ENCODE assay signal across 2 cellular contexts in the genomic region with DNA sequence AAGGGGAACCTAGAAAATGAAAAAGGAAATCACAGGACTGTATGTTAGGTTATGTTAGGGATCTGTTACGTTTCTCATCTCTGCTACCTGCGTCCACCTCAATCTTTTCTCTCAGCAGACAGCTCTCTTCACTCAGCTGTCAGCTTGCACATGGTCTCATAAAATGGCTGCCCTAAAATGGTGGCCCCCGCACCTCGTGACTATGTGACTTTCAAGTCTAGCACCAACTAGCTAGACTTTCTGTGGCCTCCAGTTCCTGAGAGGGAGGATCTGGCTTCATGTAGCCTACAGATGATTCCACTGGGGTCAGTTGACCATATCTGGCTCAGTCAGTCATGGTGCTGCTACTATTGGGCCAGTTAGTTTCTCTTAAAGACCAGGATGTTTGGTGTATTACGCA.
A peak's percentile ranks its signal among the peaks of the same experiment; 100 is the strongest.
TF ChIP-seq lines count a peak whose summit lies in the region.

No MANE protein-coding gene starts in this region.

TF ChIP-seq in GM23338, 12 proteins besides CTCF, POLR2A, EP300 and RAD21 (continues in another document):
- TF ChIP-seq ZNF114 (CRISPR knock-in tag; IDR thresholded peaks at IDR 0.05) (no peak), CREB1 (CRISPR knock-in tag; IDR thresholded peaks at IDR 0.05; ENCODE audit: low read depth) (no peak), JUNB (IDR thresholded peaks at IDR 0.05; ENCODE audit: unreplicated experiment) (no peak), STAT1 (IDR thresholded peaks at IDR 0.05; ENCODE audit: unreplicated experiment) (no peak), EZH2 (IDR thresholded peaks at IDR 0.05; ENCODE audit: low read depth, unreplicated experiment) (no peak), ZNF331 (CRISPR knock-in tag; IDR thresholded peaks at IDR 0.05; ENCODE audit: low read depth) (no peak), NANOG (IDR thresholded peaks at IDR 0.05; ENCODE audit: borderline replicate concordance) (no peak)
- TF ChIP-seq, protein P1, sequence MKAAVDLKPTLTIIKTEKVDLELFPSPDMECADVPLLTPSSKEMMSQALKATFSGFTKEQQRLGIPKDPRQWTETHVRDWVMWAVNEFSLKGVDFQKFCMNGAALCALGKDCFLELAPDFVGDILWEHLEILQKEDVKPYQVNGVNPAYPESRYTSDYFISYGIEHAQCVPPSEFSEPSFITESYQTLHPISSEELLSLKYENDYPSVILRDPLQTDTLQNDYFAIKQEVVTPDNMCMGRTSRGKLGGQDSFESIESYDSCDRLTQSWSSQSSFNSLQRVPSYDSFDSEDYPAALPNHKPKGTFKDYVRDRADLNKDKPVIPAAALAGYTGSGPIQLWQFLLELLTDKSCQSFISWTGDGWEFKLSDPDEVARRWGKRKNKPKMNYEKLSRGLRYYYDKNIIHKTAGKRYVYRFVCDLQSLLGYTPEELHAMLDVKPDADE (IDR thresholded peaks at IDR 0.05) = no peak
- TF ChIP-seq, protein P2, sequence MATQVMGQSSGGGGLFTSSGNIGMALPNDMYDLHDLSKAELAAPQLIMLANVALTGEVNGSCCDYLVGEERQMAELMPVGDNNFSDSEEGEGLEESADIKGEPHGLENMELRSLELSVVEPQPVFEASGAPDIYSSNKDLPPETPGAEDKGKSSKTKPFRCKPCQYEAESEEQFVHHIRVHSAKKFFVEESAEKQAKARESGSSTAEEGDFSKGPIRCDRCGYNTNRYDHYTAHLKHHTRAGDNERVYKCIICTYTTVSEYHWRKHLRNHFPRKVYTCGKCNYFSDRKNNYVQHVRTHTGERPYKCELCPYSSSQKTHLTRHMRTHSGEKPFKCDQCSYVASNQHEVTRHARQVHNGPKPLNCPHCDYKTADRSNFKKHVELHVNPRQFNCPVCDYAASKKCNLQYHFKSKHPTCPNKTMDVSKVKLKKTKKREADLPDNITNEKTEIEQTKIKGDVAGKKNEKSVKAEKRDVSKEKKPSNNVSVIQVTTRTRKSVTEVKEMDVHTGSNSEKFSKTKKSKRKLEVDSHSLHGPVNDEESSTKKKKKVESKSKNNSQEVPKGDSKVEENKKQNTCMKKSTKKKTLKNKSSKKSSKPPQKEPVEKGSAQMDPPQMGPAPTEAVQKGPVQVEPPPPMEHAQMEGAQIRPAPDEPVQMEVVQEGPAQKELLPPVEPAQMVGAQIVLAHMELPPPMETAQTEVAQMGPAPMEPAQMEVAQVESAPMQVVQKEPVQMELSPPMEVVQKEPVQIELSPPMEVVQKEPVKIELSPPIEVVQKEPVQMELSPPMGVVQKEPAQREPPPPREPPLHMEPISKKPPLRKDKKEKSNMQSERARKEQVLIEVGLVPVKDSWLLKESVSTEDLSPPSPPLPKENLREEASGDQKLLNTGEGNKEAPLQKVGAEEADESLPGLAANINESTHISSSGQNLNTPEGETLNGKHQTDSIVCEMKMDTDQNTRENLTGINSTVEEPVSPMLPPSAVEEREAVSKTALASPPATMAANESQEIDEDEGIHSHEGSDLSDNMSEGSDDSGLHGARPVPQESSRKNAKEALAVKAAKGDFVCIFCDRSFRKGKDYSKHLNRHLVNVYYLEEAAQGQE (IDR thresholded peaks at IDR 0.05; ENCODE audit: unreplicated experiment) = no peak
- TF ChIP-seq, protein P3, sequence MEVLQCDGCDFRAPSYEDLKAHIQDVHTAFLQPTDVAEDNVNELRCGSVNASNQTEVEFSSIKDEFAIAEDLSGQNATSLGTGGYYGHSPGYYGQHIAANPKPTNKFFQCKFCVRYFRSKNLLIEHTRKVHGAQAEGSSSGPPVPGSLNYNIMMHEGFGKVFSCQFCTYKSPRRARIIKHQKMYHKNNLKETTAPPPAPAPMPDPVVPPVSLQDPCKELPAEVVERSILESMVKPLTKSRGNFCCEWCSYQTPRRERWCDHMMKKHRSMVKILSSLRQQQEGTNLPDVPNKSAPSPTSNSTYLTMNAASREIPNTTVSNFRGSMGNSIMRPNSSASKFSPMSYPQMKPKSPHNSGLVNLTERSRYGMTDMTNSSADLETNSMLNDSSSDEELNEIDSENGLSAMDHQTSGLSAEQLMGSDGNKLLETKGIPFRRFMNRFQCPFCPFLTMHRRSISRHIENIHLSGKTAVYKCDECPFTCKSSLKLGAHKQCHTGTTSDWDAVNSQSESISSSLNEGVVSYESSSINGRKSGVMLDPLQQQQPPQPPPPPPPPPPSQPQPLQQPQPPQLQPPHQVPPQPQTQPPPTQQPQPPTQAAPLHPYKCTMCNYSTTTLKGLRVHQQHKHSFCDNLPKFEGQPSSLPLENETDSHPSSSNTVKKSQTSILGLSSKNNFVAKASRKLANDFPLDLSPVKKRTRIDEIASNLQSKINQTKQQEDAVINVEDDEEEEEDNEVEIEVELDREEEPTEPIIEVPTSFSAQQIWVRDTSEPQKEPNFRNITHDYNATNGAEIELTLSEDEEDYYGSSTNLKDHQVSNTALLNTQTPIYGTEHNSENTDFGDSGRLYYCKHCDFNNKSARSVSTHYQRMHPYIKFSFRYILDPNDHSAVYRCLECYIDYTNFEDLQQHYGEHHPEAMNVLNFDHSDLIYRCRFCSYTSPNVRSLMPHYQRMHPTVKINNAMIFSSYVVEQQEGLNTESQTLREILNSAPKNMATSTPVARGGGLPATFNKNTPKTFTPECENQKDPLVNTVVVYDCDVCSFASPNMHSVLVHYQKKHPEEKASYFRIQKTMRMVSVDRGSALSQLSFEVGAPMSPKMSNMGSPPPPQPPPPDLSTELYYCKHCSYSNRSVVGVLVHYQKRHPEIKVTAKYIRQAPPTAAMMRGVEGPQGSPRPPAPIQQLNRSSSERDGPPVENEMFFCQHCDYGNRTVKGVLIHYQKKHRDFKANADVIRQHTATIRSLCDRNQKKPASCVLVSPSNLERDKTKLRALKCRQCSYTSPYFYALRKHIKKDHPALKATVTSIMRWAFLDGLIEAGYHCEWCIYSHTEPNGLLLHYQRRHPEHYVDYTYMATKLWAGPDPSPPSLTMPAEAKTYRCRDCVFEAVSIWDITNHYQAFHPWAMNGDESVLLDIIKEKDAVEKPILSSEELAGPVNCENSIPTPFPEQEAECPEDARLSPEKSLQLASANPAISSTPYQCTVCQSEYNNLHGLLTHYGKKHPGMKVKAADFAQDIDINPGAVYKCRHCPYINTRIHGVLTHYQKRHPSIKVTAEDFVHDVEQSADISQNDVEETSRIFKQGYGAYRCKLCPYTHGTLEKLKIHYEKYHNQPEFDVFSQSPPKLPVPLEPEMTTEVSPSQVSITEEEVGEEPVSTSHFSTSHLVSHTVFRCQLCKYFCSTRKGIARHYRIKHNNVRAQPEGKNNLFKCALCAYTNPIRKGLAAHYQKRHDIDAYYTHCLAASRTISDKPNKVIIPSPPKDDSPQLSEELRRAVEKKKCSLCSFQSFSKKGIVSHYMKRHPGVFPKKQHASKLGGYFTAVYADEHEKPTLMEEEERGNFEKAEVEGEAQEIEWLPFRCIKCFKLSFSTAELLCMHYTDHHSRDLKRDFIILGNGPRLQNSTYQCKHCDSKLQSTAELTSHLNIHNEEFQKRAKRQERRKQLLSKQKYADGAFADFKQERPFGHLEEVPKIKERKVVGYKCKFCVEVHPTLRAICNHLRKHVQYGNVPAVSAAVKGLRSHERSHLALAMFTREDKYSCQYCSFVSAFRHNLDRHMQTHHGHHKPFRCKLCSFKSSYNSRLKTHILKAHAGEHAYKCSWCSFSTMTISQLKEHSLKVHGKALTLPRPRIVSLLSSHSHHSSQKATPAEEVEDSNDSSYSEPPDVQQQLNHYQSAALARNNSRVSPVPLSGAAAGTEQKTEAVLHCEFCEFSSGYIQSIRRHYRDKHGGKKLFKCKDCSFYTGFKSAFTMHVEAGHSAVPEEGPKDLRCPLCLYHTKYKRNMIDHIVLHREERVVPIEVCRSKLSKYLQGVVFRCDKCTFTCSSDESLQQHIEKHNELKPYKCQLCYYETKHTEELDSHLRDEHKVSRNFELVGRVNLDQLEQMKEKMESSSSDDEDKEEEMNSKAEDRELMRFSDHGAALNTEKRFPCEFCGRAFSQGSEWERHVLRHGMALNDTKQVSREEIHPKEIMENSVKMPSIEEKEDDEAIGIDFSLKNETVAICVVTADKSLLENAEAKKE (CRISPR knock-in tag; IDR thresholded peaks at IDR 0.05) = no peak

TF ChIP-seq in H1, 55 proteins besides CTCF, POLR2A, EP300 and RAD21:
- TF ChIP-seq TEAD4 (IDR thresholded peaks at IDR 0.05; ENCODE audit: low read depth, low read length) (no peak), SIN3A (conservative IDR thresholded peaks at IDR 0.05 in 1 of 2, IDR thresholded peaks at IDR 0.05 in 1 of 2; ENCODE audit: low read depth in 1 of 2, low read length in 2 of 2) (no peak), YY1 (IDR thresholded peaks at IDR 0.05; ENCODE audit: low read depth, low read length) (0 out of 2 replicates have a peak, but pooled peaks have one; percentile 8), BRCA1 (IDR thresholded peaks at IDR 0.05; ENCODE audit: low read depth, low read length) (no peak)
